32 cellular contexts compared by ENCODE assay signal in the genomic region with DNA sequence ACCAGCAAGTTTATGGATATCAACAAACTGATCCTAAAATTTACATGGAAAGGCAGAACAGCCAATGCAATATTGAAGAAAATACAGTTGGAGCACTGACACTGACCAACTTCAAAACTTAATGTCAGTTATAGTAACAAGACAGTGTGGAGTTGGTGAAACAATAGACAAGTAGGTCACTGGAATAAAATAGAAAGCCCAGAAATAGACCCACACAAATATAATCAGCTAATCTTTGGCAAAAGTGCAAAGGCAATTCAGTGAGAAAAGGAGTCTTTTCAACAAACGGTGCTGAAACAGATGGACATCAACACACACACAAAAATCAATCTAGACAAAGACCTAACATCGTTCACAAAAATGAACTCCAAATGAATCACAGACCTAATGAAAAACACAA.
"Had no signal": no experiment of that assay in that cellular context is flagged by ENCODE, and none has a peak within 500 bp of the region (broad histone marks: within the 10 kb centered on the region; RNA-seq: fewer than 3 reads in every experiment).

No MANE protein-coding gene starts in this region.

- H3K36me3 ChIP-seq: brain microvascular endothelial cell, SJCRH30, WERI-Rb-1 had no signal

- DNase-seq: activated CD4-positive, alpha-beta memory T cell treated with anti-CD3 and anti-CD28 coated beads, Interleukin-2, amount 10 ng/mL, durations not matched to agents 7 days and 5 days; activated CD4-positive, alpha-beta T cell treated with anti-CD3 and anti-CD28 coated beads for 1 hour; activated CD4-positive, alpha-beta T cell treated with anti-CD3 and anti-CD28 coated beads for 48 hours; activated CD4-positive, CD25-positive, alpha-beta regulatory T cell; activated CD8-positive, alpha-beta memory T cell treated with anti-CD3 and anti-CD28 coated beads for 24 hours; activated CD8-positive, alpha-beta memory T cell treated with anti-CD3 and anti-CD28 coated beads, Interleukin-2, amount 10 ng/mL, durations not matched to agents 7 days and 5 days; activated CD8-positive, alpha-beta memory T cell treated with anti-CD3 and anti-CD28 coated beads, Interleukin-2, amount 50 U/mL, for 48 hours; activated gamma-delta T cell; activated naive CD4-positive, alpha-beta T cell treated with Interleukin-2 at 50 U/mL for 16 hours; activated naive CD8-positive, alpha-beta T cell treated with anti-CD3 and anti-CD28 coated beads, Interleukin-2, amount 50 U/mL, for 24 hours; anterior cingulate cortex; brain microvascular endothelial cell; central memory CD4-positive, alpha-beta T cell; Kasumi-1; KBM-7; MG63; NCI-H1048; NCI-H1105 treated with DMSO at 0.1 percent for 48 hours; NCI-H1436; NCI-H1694; NCI-H1930; NCI-H2081 treated with DMSO at 0.1 percent for 48 hours; NCI-H345; NCI-H524 treated with DMSO at 0.1 percent for 48 hours; SHP77; SJCRH30; T1000; WERI-Rb-1 had no signal

- ATAC-seq: activated CD8-positive, alpha-beta memory T cell treated with anti-CD3 and anti-CD28 coated beads, Interleukin-2, amount 10 ng/mL, durations not matched to agents 7 days and 5 days; activated naive CD8-positive, alpha-beta T cell treated with anti-CD3 and anti-CD28 coated beads, Interleukin-2, amount 50 U/mL, for 24 hours; Panc1 had no signal

- H3K27me3 Mint-ChIP-seq: activated CD4-positive, alpha-beta memory T cell treated with anti-CD3 and anti-CD28 coated beads, Interleukin-2, amount 10 ng/mL, durations not matched to agents 7 days and 5 days; activated CD8-positive, alpha-beta memory T cell treated with anti-CD3 and anti-CD28 coated beads, Interleukin-2, amount 10 ng/mL, durations not matched to agents 7 days and 5 days; activated naive CD8-positive, alpha-beta T cell; activated naive CD8-positive, alpha-beta T cell treated with anti-CD3 and anti-CD28 coated beads, Interleukin-2, amount 50 U/mL, for 24 hours had no signal

- H3K4me3 ChIP-seq: MG63, SJCRH30, SK-N-MC had no signal

- H3K27ac Mint-ChIP-seq: activated CD4-positive, alpha-beta memory T cell treated with anti-CD3 and anti-CD28 coated beads, Interleukin-2, amount 10 ng/mL, durations not matched to agents 7 days and 5 days; activated CD8-positive, alpha-beta memory T cell treated with anti-CD3 and anti-CD28 coated beads, Interleukin-2, amount 10 ng/mL, durations not matched to agents 7 days and 5 days; activated naive CD8-positive, alpha-beta T cell; activated naive CD8-positive, alpha-beta T cell treated with anti-CD3 and anti-CD28 coated beads, Interleukin-2, amount 50 U/mL, for 24 hours; activated T-helper 2 cell treated with anti-CD3 and anti-CD28 coated beads, Interferon-gamma antibody, Interleukin-2, Interleukin-4, amounts not matched to agents 10 μg/mL and 5 μg/mL and 100 μg/mL, durations not matched to agents 14 hours and 24 hours and 36 hours had no signal

- H3K27ac ChIP-seq: brain microvascular endothelial cell, SJCRH30, SK-N-MC, WERI-Rb-1 had no signal

- H3K9me3 Mint-ChIP-seq: activated CD4-positive, alpha-beta memory T cell treated with anti-CD3 and anti-CD28 coated beads, Interleukin-2, amount 10 ng/mL, durations not matched to agents 7 days and 5 days; activated T-helper 2 cell treated with anti-CD3 and anti-CD28 coated beads, Interferon-gamma antibody, Interleukin-2, Interleukin-4, amounts not matched to agents 10 μg/mL and 5 μg/mL and 100 μg/mL, durations not matched to agents 14 hours and 24 hours and 36 hours had no signal

- H3K27me3 ChIP-seq: brain microvascular endothelial cell, MG63, SJCRH30 had no signal

- H3K4me3 Mint-ChIP-seq: activated CD4-positive, alpha-beta memory T cell treated with anti-CD3 and anti-CD28 coated beads, Interleukin-2, amount 10 ng/mL, durations not matched to agents 7 days and 5 days; activated CD8-positive, alpha-beta memory T cell treated with anti-CD3 and anti-CD28 coated beads, Interleukin-2, amount 10 ng/mL, durations not matched to agents 7 days and 5 days; activated naive CD8-positive, alpha-beta T cell; activated naive CD8-positive, alpha-beta T cell treated with anti-CD3 and anti-CD28 coated beads, Interleukin-2, amount 50 U/mL, for 24 hours had no signal

- H3K4me1 ChIP-seq: SJCRH30 had no signal

- H3K9me3 ChIP-seq: MG63, SJCRH30 had no signal
